Comparison of ENCODE assay signal across 8 cellular contexts in the genomic region with DNA sequence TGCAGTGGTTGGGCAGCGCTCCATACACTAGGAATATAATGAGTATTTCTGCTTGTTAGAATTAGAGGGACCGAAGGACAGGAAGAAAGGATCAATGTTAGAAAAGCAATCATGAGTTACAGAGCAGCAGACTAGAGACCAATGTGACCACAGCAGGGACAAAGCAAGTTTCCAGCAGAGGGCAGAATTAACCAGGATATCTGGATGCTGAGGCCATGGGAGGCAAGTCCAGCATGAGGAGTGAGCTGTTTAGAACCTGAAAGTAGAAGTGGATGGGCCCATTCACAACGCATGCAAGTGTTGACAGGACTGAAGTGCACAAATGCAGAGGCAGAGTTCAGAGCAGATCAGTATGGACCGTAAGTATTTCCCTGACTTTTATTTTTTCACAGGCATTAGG.
DNase-seq lines count a peak whose midpoint lies in the region; ATAC-seq lines count a peak whose summit lies in the region.

No MANE protein-coding gene starts in this region.

- DNase-seq in C1 segment of cervical spinal cord (lab: John Stamatoyannopoulos, UW): peak in 10 of 14 donors; percentile 0 to 48 (median 28)
- DNase-seq in HT1080 (ENCODE audit: low read depth): peak; percentile 44
- DNase-seq in SK-MEL-5 (ENCODE audit: low read depth, low spot score): peak; percentile 81
- DNase-seq in inferior parietal cortex (ENCODE audit: extremely low spot score): peak; percentile 83
- no peak for DNase-seq in natural killer cell treated with Interleukin-12 subunit alpha and Interleukin-12 subunit beta and Interleukin-15 and Interleukin-18, amount 100 ng/mL, for 72 hours (ENCODE audit: low spot score)
- DNase-seq in activated T-cell treated with anti-CD3 and anti-CD28 coated beads, Interleukin-2, amount 50 U/mL, for 72 hours: no peak
- DNase-seq in activated effector memory CD4-positive, alpha-beta T cell treated with Interleukin-2 at 50 U/mL for 16 hours: no peak

- H3K9me3 Mint-ChIP-seq in natural killer cell treated with Interleukin-12 subunit alpha and Interleukin-12 subunit beta and Interleukin-15 and Interleukin-18, amount 100 ng/mL, for 72 hours: peaks cover 21% of the 10 kb centered on the region
- H3K9me3 Mint-ChIP-seq in activated T-cell treated with anti-CD3 and anti-CD28 coated beads, Interleukin-2, amount 50 U/mL, for 72 hours: peaks cover 4 to 5% of the 10 kb centered on the region in 2 donors

- in situ Hi-C loops in SK-MEL-5 (cut with HindIII; ENCODE audit: low pct_unique_long_range_greater_than_20kb, low sequenced_read_pairs): no loop called here

- H3K27me3 Mint-ChIP-seq in natural killer cell treated with Interleukin-12 subunit alpha and Interleukin-12 subunit beta and Interleukin-15 and Interleukin-18, amount 100 ng/mL, for 72 hours: no peaks in the 10 kb centered on the region
- H3K27me3 Mint-ChIP-seq in activated T-cell treated with anti-CD3 and anti-CD28 coated beads, Interleukin-2, amount 50 U/mL, for 72 hours (ENCODE audit: low read depth): no peaks in the 10 kb centered on the region

- H3K4me1 Mint-ChIP-seq in natural killer cell treated with Interleukin-12 subunit alpha and Interleukin-12 subunit beta and Interleukin-15 and Interleukin-18, amount 100 ng/mL, for 72 hours (ENCODE audit: low read depth in 2 of 2): no peaks in the 10 kb centered on the region
- H3K4me1 Mint-ChIP-seq in activated T-cell treated with anti-CD3 and anti-CD28 coated beads, Interleukin-2, amount 50 U/mL, for 72 hours (ENCODE audit: low read depth): no peaks in the 10 kb centered on the region

- H3K27ac Mint-ChIP-seq in natural killer cell treated with Interleukin-12 subunit alpha and Interleukin-12 subunit beta and Interleukin-15 and Interleukin-18, amount 100 ng/mL, for 72 hours: no peak overlapping the region
- H3K27ac Mint-ChIP-seq in activated T-cell treated with anti-CD3 and anti-CD28 coated beads, Interleukin-2, amount 50 U/mL, for 72 hours: no peak overlapping the region

- no peaks in the 10 kb centered on the region for H3K36me3 Mint-ChIP-seq in natural killer cell treated with Interleukin-12 subunit alpha and Interleukin-12 subunit beta and Interleukin-15 and Interleukin-18, amount 100 ng/mL, for 72 hours
- no peaks in the 10 kb centered on the region for H3K36me3 Mint-ChIP-seq in activated T-cell treated with anti-CD3 and anti-CD28 coated beads, Interleukin-2, amount 50 U/mL, for 72 hours (ENCODE audit: insufficient read depth in 2 of 2)

- no peak for ATAC-seq in natural killer cell treated with Interleukin-12 subunit alpha and Interleukin-12 subunit beta and Interleukin-15 and Interleukin-18, amount 100 ng/mL, for 72 hours
- ATAC-seq in activated T-cell treated with anti-CD3 and anti-CD28 coated beads, Interleukin-2, amount 50 U/mL, for 72 hours (replicated peaks in 1 of 2): no peak
- ATAC-seq in HG02981 (IDR thresholded peaks at IDR 0.05; ENCODE audit: unreplicated experiment): no peak

- H3K4me3 Mint-ChIP-seq in natural killer cell treated with Interleukin-12 subunit alpha and Interleukin-12 subunit beta and Interleukin-15 and Interleukin-18, amount 100 ng/mL, for 72 hours: no peak overlapping the region
- H3K4me3 Mint-ChIP-seq in activated T-cell treated with anti-CD3 and anti-CD28 coated beads, Interleukin-2, amount 50 U/mL, for 72 hours: no peak overlapping the region

Comparison
In these comparisons a context has a peak if more than half of its experiments do, and no peak if none do; other contexts are left out.
1. DNase-seq: peak in C1 segment of cervical spinal cord (10 of 14), HT1080 (single experiment), SK-MEL-5 (single experiment) and inferior parietal cortex (single experiment); none in natural killer cell treated with Interleukin-12 subunit alpha and Interleukin-12 subunit beta and Interleukin-15 and Interleukin-18, amount 100 ng/mL, for 72 hours (single experiment), activated T-cell treated with anti-CD3 and anti-CD28 coated beads, Interleukin-2, amount 50 U/mL, for 72 hours (0 of 2) and activated effector memory CD4-positive, alpha-beta T cell treated with Interleukin-2 at 50 U/mL for 16 hours (single experiment).